10 cellular contexts compared by ENCODE assay signal in the genomic region with DNA sequence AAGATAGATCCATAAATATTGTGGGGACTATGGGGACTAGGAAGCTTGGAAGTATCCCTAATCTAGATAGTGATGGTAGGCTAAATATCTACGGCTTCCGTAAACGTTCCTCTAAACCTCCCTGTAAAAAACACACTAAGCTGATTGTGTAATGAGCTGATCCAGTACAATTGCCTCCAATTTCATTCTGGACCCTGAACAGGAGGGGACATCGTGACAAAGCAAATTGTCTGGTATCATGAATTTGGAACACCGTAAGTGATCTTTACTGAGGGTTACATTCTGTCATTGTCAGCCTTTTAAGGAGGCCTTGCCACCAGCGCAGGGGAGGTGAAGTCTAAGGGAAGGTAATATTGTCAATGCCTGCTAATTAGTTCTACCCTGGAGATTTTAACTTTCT. TPM values are rescaled to one million over a fixed set of nuclear protein-coding genes. Genes with fewer than 3 reads are reported as not detected.
A peak's percentile ranks its signal among the peaks of the same experiment; 100 is the strongest.
DNase-seq lines count a peak whose midpoint lies in the region; ATAC-seq and TF ChIP-seq lines count a peak whose summit lies in the region.
"Had no signal": no experiment of that assay in that cellular context is flagged by ENCODE, and none has a peak within 500 bp of the region (broad histone marks: within the 10 kb centered on the region; RNA-seq: fewer than 3 reads in every experiment).

No MANE protein-coding gene starts in this region.

- TF ChIP-seq POLR2A in upper lobe of left lung (IDR thresholded peaks at IDR 0.05) (no peak), ovary (IDR thresholded peaks at IDR 0.05) (no peak)

- WGBS in upper lobe of left lung, 2 donors: 35 to 49% methylated on average over 6 of the region's 6 CpGs
- whole genome bisulfite sequencing in ovary, 3 donors: 57 to 77% (median 70%) methylated on average over 6 of the region's 6 CpGs

- TF ChIP-seq CTCF in colonic mucosa (IDR thresholded peaks at IDR 0.05): no peak
- no peak for TF ChIP-seq CTCF in lower lobe of right lung (IDR thresholded peaks at IDR 0.05)
- no peak for TF ChIP-seq CTCF in upper lobe of left lung (IDR thresholded peaks at IDR 0.05)
- TF ChIP-seq CTCF in ovary (IDR thresholded peaks at IDR 0.05): no peak

- H3K27me3 ChIP-seq in colonic mucosa: no peaks in the 10 kb centered on the region
- no peaks in the 10 kb centered on the region for H3K27me3 ChIP-seq in lower lobe of right lung (ENCODE audit: low read depth)
- H3K27me3 ChIP-seq in upper lobe of left lung: no peaks in the 10 kb centered on the region
- no peaks in the 10 kb centered on the region for H3K27me3 ChIP-seq in ovary

- peak in 1 of 2 donors; percentile 8 for ATAC-seq in lower lobe of right lung
- no peak for ATAC-seq in upper lobe of left lung (ENCODE audit: low FRiP score in 2 of 2)

- no peaks in the 10 kb centered on the region for H3K9me3 ChIP-seq in colonic mucosa
- no peaks in the 10 kb centered on the region for H3K9me3 ChIP-seq in lower lobe of right lung
- H3K9me3 ChIP-seq in upper lobe of left lung: no peaks in the 10 kb centered on the region
- H3K9me3 ChIP-seq in ovary: no peaks in the 10 kb centered on the region

- H3K36me3 ChIP-seq in colonic mucosa: no peaks in the 10 kb centered on the region
- H3K36me3 ChIP-seq in lower lobe of right lung: no peaks in the 10 kb centered on the region
- no peaks in the 10 kb centered on the region for H3K36me3 ChIP-seq in upper lobe of left lung
- no peaks in the 10 kb centered on the region for H3K36me3 ChIP-seq in ovary

- peak; percentile 75 for DNase-seq in NCI-H510A treated with DMSO at 0.1 percent for 48 hours (lab: John Stamatoyannopoulos, UW)
- no peak for DNase-seq in NCI-H510A (lab: John Stamatoyannopoulos, UW)
- peak; percentile 36 for DNase-seq in colonic mucosa
- DNase-seq in lower lobe of right lung: no peak
- DNase-seq in upper lobe of left lung: no peak
- DNase-seq in ovary: no peak
- no peak for DNase-seq in epidermal melanocyte (ENCODE audit: insufficient read length, low spot score)
- no peak for DNase-seq in mucosa of gallbladder (ENCODE audit: low spot score)
- DNase-seq: activated CD4-positive, alpha-beta T cell treated with anti-CD3 and anti-CD28 coated beads, Interleukin-2, amount 50 U/mL, for 1 hour; NCI-H226 had no signal

- H3K4me1 ChIP-seq in colonic mucosa (no peaks in the 10 kb centered on the region), lower lobe of right lung (peaks cover 25% of the 10 kb centered on the region), upper lobe of left lung (peaks cover 0 to 21% (median 9%) of the 10 kb centered on the region in 4 donors), ovary (ENCODE audit: insufficient read depth) (no peaks in the 10 kb centered on the region)

- H3K27ac ChIP-seq in colonic mucosa (peak overlapping the region; percentile 78), lower lobe of right lung (peak overlapping the region; percentile 84), upper lobe of left lung (peak overlapping the region; percentile 14 to 88 (median 78)), ovary (no peak overlapping the region)

- no peak for TF ChIP-seq EP300 in upper lobe of left lung (IDR thresholded peaks at IDR 0.05)
- no peak for TF ChIP-seq EP300 in ovary (IDR thresholded peaks at IDR 0.05)

- H3K9ac ChIP-seq in colonic mucosa (ENCODE audit: low read depth in 2 of 2, low read length in 2 of 2): peak overlapping the region in 1 of 2 donors; percentile 91

- H3K4me3 ChIP-seq in colonic mucosa: peak overlapping the region; percentile 36
- H3K4me3 ChIP-seq in lower lobe of right lung: peak overlapping the region; percentile 64
- peak overlapping the region in 3 of 4 donors; percentile 48 to 56 (median 50) for H3K4me3 ChIP-seq in upper lobe of left lung
- no peak overlapping the region for H3K4me3 ChIP-seq in ovary

- intact Hi-C loops in colonic mucosa (cut with DNase I): no loop called here
- intact Hi-C loops in lower lobe of right lung (cut with DNase I): no loop called here
- intact Hi-C loops in ovary (cut with DNase I): no loop called here

RNA-seq across cellular contexts. Expression of gene MGST1, which starts 0.5 kb away (rescaled TPM):
- total RNA-seq in colonic mucosa (100 to 1,000 TPM; 339 to 555 TPM), lower lobe of right lung (341 TPM), upper lobe of left lung (100 to 1,000 TPM; 195 to 566 (median 253) TPM), ovary (10 to 100 TPM in 4 of 7 donors, 1 to 10 TPM in 2, under 1 TPM in 1; 0.45 to 48.0 (median 11.8) TPM), mucosa of gallbladder (410 TPM)
- 100 to 1,000 TPM in 1 of 2 donors, 1 to 10 TPM in 1; 5.9 to 521 TPM for polyA plus RNA-seq in ovary

Comparison
In these comparisons a context has a peak if more than half of its experiments do, and no peak if none do; other contexts are left out.
1. DNase-seq: peak in NCI-H510A treated with DMSO at 0.1 percent for 48 hours (single experiment) and colonic mucosa (single experiment); none in NCI-H510A (single experiment), lower lobe of right lung (single experiment), upper lobe of left lung (0 of 2), ovary (0 of 5), epidermal melanocyte (single experiment) and mucosa of gallbladder (single experiment).
2. H3K27ac ChIP-seq: peak in colonic mucosa (single experiment), lower lobe of right lung (single experiment) and upper lobe of left lung (4 of 4); none in ovary (0 of 2).